8 cellular contexts compared by ENCODE assay signal in the genomic region with DNA sequence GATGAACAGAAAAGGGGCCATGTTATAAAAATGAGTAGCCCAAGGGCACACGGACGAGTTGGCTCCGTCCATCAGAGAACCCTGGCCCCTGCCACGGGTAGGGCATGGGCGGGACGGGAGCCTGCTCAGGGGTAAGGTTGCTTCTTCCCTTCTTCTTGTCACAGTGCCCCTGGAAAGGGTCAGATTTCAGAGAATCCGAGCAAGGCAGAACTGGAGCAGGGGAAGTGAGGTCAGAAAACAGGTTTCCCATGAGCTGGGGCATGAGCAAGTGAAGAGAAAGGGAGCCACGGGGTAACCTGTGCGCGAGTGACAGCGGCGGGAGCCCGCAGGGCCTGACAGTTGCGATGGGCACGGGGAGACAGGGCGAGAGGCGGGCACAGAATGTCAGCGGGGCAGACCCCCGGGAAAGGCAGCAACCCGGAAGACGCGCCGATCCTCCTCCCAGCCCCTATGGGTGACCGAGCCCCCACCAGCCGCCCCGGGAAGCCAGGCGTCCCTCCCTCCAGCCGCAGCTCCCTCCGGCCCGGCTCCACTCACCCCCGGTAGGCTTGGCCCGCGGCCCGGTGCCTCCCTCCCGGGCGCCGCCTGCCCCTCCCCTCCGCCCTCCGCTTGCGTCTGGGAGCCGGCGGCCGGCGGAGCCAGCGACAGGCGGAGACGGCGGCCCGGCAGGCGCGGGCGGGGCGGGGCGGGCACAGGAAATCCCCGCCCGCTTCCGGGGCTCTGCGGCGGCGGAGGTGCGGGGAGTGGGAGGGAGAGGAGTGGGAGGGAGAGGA. TPM values are rescaled to one million over a fixed set of nuclear protein-coding genes. Genes with fewer than 3 reads are reported as not detected.
DNase-seq lines count a peak whose midpoint lies in the region; ATAC-seq and TF ChIP-seq lines count a peak whose summit lies in the region.

TSS of gene ZNF641 (minus strand) at position 671 of the 773 bp plus-strand sequence. CDS start 2,829 bp downstream, outside the sequence.

- peak; percentile 81 for ATAC-seq in HG02610 (IDR thresholded peaks at IDR 0.05; ENCODE audit: unreplicated experiment)
- peak; percentile 94 for ATAC-seq in body of pancreas

- TF ChIP-seq POLR2A in GM15510 (IDR thresholded peaks at IDR 0.05; ENCODE audit: borderline replicate concordance, extremely low read depth, insufficient read length) (peak; percentile 68), body of pancreas (IDR thresholded peaks at IDR 0.05) (peak; percentile 35 to 52 (median 41))

- peaks cover 0 to 16% of the 10 kb centered on the region in 2 donors for H3K36me3 ChIP-seq in body of pancreas (replicated peaks in 1 of 2; ENCODE audit: insufficient read depth in 1 of 2, low read depth in 2 of 2)
- no peaks in the 10 kb centered on the region for H3K36me3 ChIP-seq in iPS-18a (ENCODE audit: control insufficient read depth, low read depth, low read length)
- peaks cover 4% of the 10 kb centered on the region for H3K36me3 ChIP-seq in skeletal muscle satellite cell (ENCODE audit: insufficient read depth, low read length)

- WGBS in body of pancreas, 2 donors: 1% methylated on average over 24 to 32 of the region's 61 CpGs

- intact Hi-C loops in body of pancreas (cut with DNase I): no loop called here

- H3K9me3 ChIP-seq in body of pancreas: no peaks in the 10 kb centered on the region
- no peaks in the 10 kb centered on the region for H3K9me3 ChIP-seq in iPS-18a (ENCODE audit: control insufficient read depth, low read depth, low read length)
- no peaks in the 10 kb centered on the region for H3K9me3 ChIP-seq in skeletal muscle satellite cell (replicated peaks; ENCODE audit: low read length)

- H3K27ac ChIP-seq in body of pancreas: peak within 1 kb of the TSS; percentile 91 to 97 (median 94)
- H3K27ac ChIP-seq in iPS-18a (ENCODE audit: low read length): no peak within 1 kb of the TSS

- no peaks in the 10 kb centered on the region for H3K27me3 ChIP-seq in body of pancreas
- peaks cover 17% of the 10 kb centered on the region for H3K27me3 ChIP-seq in iPS-18a (ENCODE audit: control insufficient read depth, insufficient read depth, low read length)
- no peaks in the 10 kb centered on the region for H3K27me3 ChIP-seq in skeletal muscle satellite cell (ENCODE audit: control insufficient read depth, insufficient read depth, low read length)

- peak within 1 kb of the TSS; percentile 40 for H3K9ac ChIP-seq in iPS-18a (ENCODE audit: low read length)
- H3K9ac ChIP-seq in skeletal muscle satellite cell (ENCODE audit: low read depth, low read length): peak within 1 kb of the TSS; percentile 81

- DNase-seq in NCI-H1105 treated with DMSO at 0.1 percent for 48 hours (lab: John Stamatoyannopoulos, UW): peak; percentile 73
- DNase-seq in UCSD-AML1 (lab: John Stamatoyannopoulos, UW; ENCODE audit: unreplicated experiment): peak; percentile 85
- peak; percentile 85 to 88 (median 86) for DNase-seq in body of pancreas
- DNase-seq in T1000 (lab: John Stamatoyannopoulos, UW): no peak

- TF ChIP-seq CTCF in body of pancreas (IDR thresholded peaks at IDR 0.05): no peak

- H3K4me1 ChIP-seq in body of pancreas: peaks cover 27% of the 10 kb centered on the region
- H3K4me1 ChIP-seq in iPS-18a (ENCODE audit: control insufficient read depth, low read depth, low read length): peaks cover 4% of the 10 kb centered on the region
- no peaks in the 10 kb centered on the region for H3K4me1 ChIP-seq in skeletal muscle satellite cell (ENCODE audit: control insufficient read depth, insufficient read depth, low read length)

- H3K4me2 ChIP-seq in skeletal muscle satellite cell (ENCODE audit: low read length): peak within 1 kb of the TSS; percentile 97

- H3K4me3 ChIP-seq in body of pancreas (peak within 1 kb of the TSS; percentile 37 to 92), iPS-18a (ENCODE audit: low read length) (peak within 1 kb of the TSS; percentile 95), skeletal muscle satellite cell (ENCODE audit: low read length) (peak within 1 kb of the TSS; percentile 77)

RNA-seq across cellular contexts. Expression of gene ZNF641, which starts in this region (rescaled TPM):
- total RNA-seq in body of pancreas: 10 to 100 TPM in 1 of 2 donors, 1 to 10 TPM in 1; 9.2 to 17.1 TPM
- 3.1 and 9.4 TPM in 2 replicates for total RNA-seq in skeletal muscle satellite cell (2012; rRNA removed)
